In the genomic region with DNA sequence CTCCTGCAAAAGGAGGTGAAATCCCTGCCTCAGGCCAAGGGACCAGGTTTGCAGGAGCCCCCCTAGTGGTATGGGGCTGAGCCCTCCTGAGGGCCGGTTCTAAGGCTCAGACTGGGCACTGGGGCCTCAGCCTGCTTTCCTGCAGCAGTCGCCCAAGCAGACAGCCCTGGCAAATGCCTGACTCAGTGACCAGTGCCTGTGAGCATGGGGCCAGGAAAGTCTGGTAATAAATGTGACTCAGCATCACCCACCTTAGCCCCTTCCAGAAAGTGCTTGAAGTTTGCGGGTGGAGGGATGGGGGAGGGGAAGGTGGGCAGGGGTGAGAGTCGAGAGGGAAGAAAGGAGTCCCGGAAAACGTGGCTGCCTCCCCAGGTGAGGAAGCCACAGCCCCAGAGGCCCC, we compare ENCODE assay signal across 1 cellular context.
TF ChIP-seq lines count a peak whose summit lies in the region.

No MANE protein-coding gene starts in this region.

TF ChIP-seq in A549, 52 proteins besides CTCF, POLR2A, EP300 and RAD21 (continued from another document):
- TF ChIP-seq E2F6 (IDR thresholded peaks at IDR 0.05; ENCODE audit: borderline replicate concordance, low read depth) (no peak), FOSB (CRISPR knock-in tag; IDR thresholded peaks at IDR 0.05) (no peak), FOXS1 (CRISPR knock-in tag; IDR thresholded peaks at IDR 0.05) (no peak), CHD4 (IDR thresholded peaks at IDR 0.05; ENCODE audit: borderline replicate concordance) (no peak)
